ENCODE assay signal across 8 cellular contexts in the genomic region with DNA sequence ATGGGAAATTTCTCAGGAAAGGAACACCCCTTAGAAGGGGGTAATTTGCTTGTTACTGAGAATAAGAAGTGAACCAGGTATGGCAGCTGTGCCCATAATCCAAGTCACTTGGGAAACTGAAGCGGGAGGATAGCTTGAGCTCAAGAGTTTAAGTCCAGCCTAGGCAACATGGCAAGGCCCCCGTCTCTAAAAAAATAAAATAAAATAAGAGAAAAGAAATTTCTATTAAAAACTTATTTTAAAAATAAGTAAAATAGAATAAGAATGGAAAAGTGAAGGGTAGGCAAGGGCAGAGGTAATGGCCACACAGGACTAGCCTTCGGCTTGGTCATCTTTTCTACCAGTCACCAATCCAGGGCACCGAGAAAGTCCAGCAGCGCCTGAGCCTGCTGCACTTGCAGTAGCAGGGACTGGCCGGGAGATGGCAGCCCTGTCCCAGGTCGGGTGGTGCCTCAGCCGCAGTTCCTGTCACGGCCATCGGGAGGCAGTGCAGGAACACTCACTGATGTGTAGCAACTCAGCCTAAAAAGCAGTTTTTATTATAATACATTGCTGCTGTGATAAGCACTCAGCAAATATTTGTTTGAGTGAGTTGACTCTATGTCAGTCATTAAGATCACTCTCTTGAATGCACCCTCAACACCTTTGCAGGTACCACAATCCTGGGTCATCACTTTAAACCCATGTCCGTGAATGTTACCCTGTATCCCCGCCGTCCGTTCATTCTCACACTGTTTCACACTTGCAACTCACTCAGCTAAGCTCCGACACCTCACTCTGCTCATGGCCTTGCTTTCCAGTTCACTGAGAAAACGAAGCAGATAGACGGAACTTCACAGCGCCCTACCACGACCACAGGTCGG. TPM values are rescaled to one million over a fixed set of nuclear protein-coding genes. Genes with fewer than 3 reads are reported as not detected.
A peak's percentile ranks its signal among the peaks of the same experiment; 100 is the strongest.
DNase-seq lines count a peak whose midpoint lies in the region; ATAC-seq and TF ChIP-seq lines count a peak whose summit lies in the region.

No MANE protein-coding gene starts in this region.

- intact Hi-C loops in adrenal gland (cut with DNase I): loop anchor here (2.0 to 10.0 kb wide), 4 partner anchors 173 to 313 kb away; a partner anchor contains a TSS
- intact Hi-C loops in left ventricle myocardium inferior (cut with micrococcal nuclease): loop anchor here (2.0 kb wide), 2 partner anchors 239 to 313 kb away; no protein-coding TSS in a partner anchor

- 51 to 54% (median 52%) methylated on average over 20 of the region's 20 CpGs for WGBS in adrenal gland, 4 donors

- H3K36me3 ChIP-seq in adrenal gland (replicated peaks in 1 of 2): no peaks in the 10 kb centered on the region
- H3K36me3 ChIP-seq in left ventricle myocardium inferior: no peaks in the 10 kb centered on the region

- H3K27me3 ChIP-seq in adrenal gland (no peaks in the 10 kb centered on the region), left ventricle myocardium inferior (ENCODE audit: low read depth) (no peaks in the 10 kb centered on the region)

- no peak overlapping the region for H3K27ac ChIP-seq in adrenal gland
- H3K27ac ChIP-seq in left ventricle myocardium inferior (replicated peaks): no peak overlapping the region

- peak in 1 of 2 donors; percentile 52 for TF ChIP-seq POLR2A in adrenal gland (IDR thresholded peaks at IDR 0.05)

- no peak overlapping the region for H3K27ac Mint-ChIP-seq in T-cell

- no peaks in the 10 kb centered on the region for H3K9me3 Mint-ChIP-seq in T-cell

- no peaks in the 10 kb centered on the region for H3K36me3 Mint-ChIP-seq in T-cell

- H3K4me3 ChIP-seq in adrenal gland (no peak overlapping the region), left ventricle myocardium inferior (no peak overlapping the region)

- no peaks in the 10 kb centered on the region for H3K9me3 ChIP-seq in adrenal gland (replicated peaks in 1 of 3)
- H3K9me3 ChIP-seq in left ventricle myocardium inferior (replicated peaks): no peaks in the 10 kb centered on the region

- CTCF ChIA-PET in T-cell (lab: Charles Lee): interaction anchor here (0.6 to 4.6 kb wide), 29 partner anchors 11 to 564 kb away, joined by 3 to 46 read pairs (median 4); no protein-coding TSS in a partner anchor

- DNase-seq in NCI-H1092 treated with DMSO at 0.1 percent for 48 hours (lab: John Stamatoyannopoulos, UW): peak; percentile 62
- peak; percentile 69 to 94 (median 88) for DNase-seq in T-cell
- peak; percentile 84 to 97 (median 92) for DNase-seq in adrenal gland
- peak; percentile 86 for DNase-seq in left ventricle myocardium inferior
- DNase-seq in retina: peak; percentile 89

- POLR2A ChIA-PET in T-cell (lab: Charles Lee): no interaction called here

- TF ChIP-seq CTCF in GM12874 (IDR thresholded peaks at IDR 0.05; ENCODE audit: insufficient read depth, low read depth, low read length) (peak; percentile 100), adrenal gland (IDR thresholded peaks at IDR 0.05) (peak; percentile 100), left ventricle myocardium inferior (IDR thresholded peaks at IDR 0.05; ENCODE audit: borderline replicate concordance) (peak; percentile 100)

- H3K4me3 Mint-ChIP-seq in T-cell: no peak overlapping the region

- H3K4me1 Mint-ChIP-seq in T-cell: peaks cover 0 to 9% (median 0%) of the 10 kb centered on the region in 3 donors

- peaks cover 0 to 18% of the 10 kb centered on the region in 2 donors for H3K4me1 ChIP-seq in adrenal gland (replicated peaks in 1 of 2)
- peaks cover 9% of the 10 kb centered on the region for H3K4me1 ChIP-seq in left ventricle myocardium inferior

- no peaks in the 10 kb centered on the region for H3K27me3 Mint-ChIP-seq in T-cell

- ATAC-seq in HG02610 (IDR thresholded peaks at IDR 0.05; ENCODE audit: unreplicated experiment) (peak; percentile 75), T-cell (replicated peaks in 1 of 4) (peak; percentile 88 to 99 (median 96)), GM18861 (IDR thresholded peaks at IDR 0.05; ENCODE audit: unreplicated experiment) (no peak)

RNA-seq across cellular contexts. Expression of a gene that starts 23.2 kb away (rescaled TPM):
- total RNA-seq in T-cell: under 1 TPM in 2 of 5 donors, not detected in 3; 0.12 to 0.23 TPM
- under 1 TPM in 1 of 8 donors, not detected in 7; 0.35 TPM for total RNA-seq in adrenal gland
- polyA plus RNA-seq in adrenal gland: under 1 TPM in 2 of 3 donors, not detected in 1; 0.03 to 0.07 TPM
- not detected for total RNA-seq in left ventricle myocardium inferior
